11 cellular contexts compared by ENCODE assay signal in the genomic region with DNA sequence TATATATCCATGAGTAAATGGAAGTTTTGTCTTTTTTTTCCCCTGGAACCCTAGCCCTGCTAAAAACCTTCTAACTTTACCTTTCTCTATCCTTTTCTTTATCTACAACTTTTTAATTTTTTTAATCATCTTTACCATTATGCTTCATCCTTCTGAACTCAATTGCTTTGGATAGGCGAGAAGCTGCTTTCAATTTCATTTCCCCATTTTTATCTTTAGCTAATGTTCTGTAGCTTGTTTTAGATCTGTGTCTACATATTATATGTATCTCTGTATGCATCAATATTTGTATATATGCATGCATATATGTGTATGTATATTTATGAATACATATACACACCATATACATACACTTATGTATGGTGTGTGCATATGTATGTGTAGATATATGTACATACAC. TPM values are rescaled to one million over a fixed set of nuclear protein-coding genes. Genes with fewer than 3 reads are reported as not detected.
A peak's percentile ranks its signal among the peaks of the same experiment; 100 is the strongest.
DNase-seq lines count a peak whose midpoint lies in the region; ATAC-seq and TF ChIP-seq lines count a peak whose summit lies in the region.
"Had no signal": no experiment of that assay in that cellular context is flagged by ENCODE, and none has a peak within 500 bp of the region (broad histone marks: within the 10 kb centered on the region; RNA-seq: fewer than 3 reads in every experiment).

No MANE protein-coding gene starts in this region.

- H3K9me3 ChIP-seq in OCI-LY3 (ENCODE audit: insufficient read depth, low read length) (no peaks in the 10 kb centered on the region), PC-3 (ENCODE audit: low read length) (no peaks in the 10 kb centered on the region)

- in situ Hi-C loops in ACHN (cut with HindIII; ENCODE audit: low pct_ligation_motif_present, low pct_unique_long_range_greater_than_20kb, low sequenced_read_pairs), result no loop called here

- peak; percentile 61 for ATAC-seq in HG02678 (IDR thresholded peaks at IDR 0.05; ENCODE audit: unreplicated experiment)
- no peak for ATAC-seq in stimulated activated memory B cell treated with anti-CD40 and anti-IgM and Interleukin-4, amounts not matched to agents 10 μg/mL and 1 μg/mL and 100 μg/mL, for 72 hours
- no peak for ATAC-seq in PC-3
- no peak for ATAC-seq in GM19035 (IDR thresholded peaks at IDR 0.05; ENCODE audit: unreplicated experiment)

- H3K27ac Mint-ChIP-seq in activated naive CD4-positive, alpha-beta T cell treated with anti-CD3 and anti-CD28 coated beads for 36 hours, result peak overlapping the region; percentile 74
- peak overlapping the region; percentile 90 for H3K27ac Mint-ChIP-seq in stimulated activated memory B cell treated with anti-CD40 and anti-IgM and Interleukin-4, amounts not matched to agents 10 μg/mL and 1 μg/mL and 100 μg/mL, for 72 hours

- TF ChIP-seq CTCF in OCI-LY3 (IDR thresholded peaks at IDR 0.05; ENCODE audit: low read depth, low read length), result no peak
- TF ChIP-seq CTCF in PC-3 (conservative IDR thresholded peaks at IDR 0.05; ENCODE audit: low read depth, low read length), result no peak

- CTCF ChIA-PET in activated naive CD4-positive, alpha-beta T cell treated with anti-CD3 and anti-CD28 coated beads for 36 hours (lab: Charles Lee), result interaction anchor here (0.9 kb wide), 1 partner anchor 16 kb away, joined by 3 read pairs; no protein-coding TSS in a partner anchor
- CTCF ChIA-PET in PC-3 (lab: Charles Lee), result no interaction called here

- H3K36me3 ChIP-seq in OCI-LY3 (replicated peaks; ENCODE audit: low read depth, low read length), result peaks cover 44% of the 10 kb centered on the region
- no peaks in the 10 kb centered on the region for H3K36me3 ChIP-seq in PC-3 (ENCODE audit: low read depth, low read length)

- POLR2A ChIA-PET in PC-3 (lab: Charles Lee; ENCODE audit: unreplicated experiment), result no interaction called here

- no peak for DNase-seq in activated naive CD4-positive, alpha-beta T cell treated with anti-CD3 and anti-CD28 coated beads for 36 hours
- no peak for DNase-seq in activated naive CD4-positive, alpha-beta T cell treated with anti-CD3 and anti-CD28 coated beads, Interleukin-2, amount 50 U/mL, for 16 hours
- DNase-seq in ACHN, result no peak
- DNase-seq in PC-3, result no peak
- DNase-seq: activated CD4-positive, alpha-beta T cell treated with anti-CD3 and anti-CD28 coated beads for 4 hours; NCI-H1930 had no signal

- H4K20me1 ChIP-seq in OCI-LY3 (ENCODE audit: insufficient read depth, low read length) (peaks cover 17% of the 10 kb centered on the region), PC-3 (ENCODE audit: low read length) (no peaks in the 10 kb centered on the region)

- H3K27ac ChIP-seq in OCI-LY3 (ENCODE audit: low read length) (no peak overlapping the region), PC-3 (ENCODE audit: low read length) (no peak overlapping the region)

- H3K9me3 Mint-ChIP-seq in activated naive CD4-positive, alpha-beta T cell treated with anti-CD3 and anti-CD28 coated beads for 36 hours, result no peaks in the 10 kb centered on the region
- H3K9me3 Mint-ChIP-seq in stimulated activated memory B cell treated with anti-CD40 and anti-IgM and Interleukin-4, amounts not matched to agents 10 μg/mL and 1 μg/mL and 100 μg/mL, for 72 hours, result no peaks in the 10 kb centered on the region

- BruUV-seq in PC-3 (replicated peaks; lab: Mats Ljungman, UMichigan), result no TSS peak

- H3K4me2 ChIP-seq in OCI-LY3 (ENCODE audit: low read length) (peak overlapping the region; percentile 24; the same call in 1 of the 2 replicates), PC-3 (ENCODE audit: low read length) (no peak overlapping the region)

- H3F3A ChIP-seq in PC-3 (ENCODE audit: low read length, unreplicated experiment), result no peaks in the 10 kb centered on the region

- no peaks in the 10 kb centered on the region for H3K9me2 ChIP-seq in PC-3 (replicated peaks; ENCODE audit: low read length)

- H3K4me1 Mint-ChIP-seq in activated naive CD4-positive, alpha-beta T cell treated with anti-CD3 and anti-CD28 coated beads for 36 hours (ENCODE audit: low read depth), result peaks cover 80% of the 10 kb centered on the region
- peaks cover 57% of the 10 kb centered on the region for H3K4me1 Mint-ChIP-seq in stimulated activated memory B cell treated with anti-CD40 and anti-IgM and Interleukin-4, amounts not matched to agents 10 μg/mL and 1 μg/mL and 100 μg/mL, for 72 hours

- H3K4me3 ChIP-seq in OCI-LY3 (ENCODE audit: low read length) (no peak overlapping the region), PC-3 (ENCODE audit: low read length) (no peak overlapping the region)

- H3K9ac ChIP-seq in OCI-LY3 (ENCODE audit: low read length) (no peak overlapping the region), PC-3 (ENCODE audit: low read length) (no peak overlapping the region)

- H3K4me1 ChIP-seq in OCI-LY3 (ENCODE audit: low read length) (peaks cover 19% of the 10 kb centered on the region), PC-3 (ENCODE audit: insufficient read depth, low read length) (peaks cover 9% of the 10 kb centered on the region; the same call in 1 of the 2 replicates)

- H2AFZ ChIP-seq in OCI-LY3 (ENCODE audit: low read depth, low read length) (no peak overlapping the region), PC-3 (ENCODE audit: low read length) (no peak overlapping the region)

- no peak overlapping the region for H3K4me3 Mint-ChIP-seq in activated naive CD4-positive, alpha-beta T cell treated with anti-CD3 and anti-CD28 coated beads for 36 hours
- peak overlapping the region; percentile 63 for H3K4me3 Mint-ChIP-seq in stimulated activated memory B cell treated with anti-CD40 and anti-IgM and Interleukin-4, amounts not matched to agents 10 μg/mL and 1 μg/mL and 100 μg/mL, for 72 hours

- intact Hi-C loops in activated naive CD4-positive, alpha-beta T cell treated with anti-CD3 and anti-CD28 coated beads for 36 hours (cut with micrococcal nuclease), result no loop called here
- intact Hi-C loops in PC-3 (cut with micrococcal nuclease), result no loop called here

- H3K27me3 Mint-ChIP-seq in activated naive CD4-positive, alpha-beta T cell treated with anti-CD3 and anti-CD28 coated beads for 36 hours (ENCODE audit: low read depth), result no peaks in the 10 kb centered on the region
- no peaks in the 10 kb centered on the region for H3K27me3 Mint-ChIP-seq in stimulated activated memory B cell treated with anti-CD40 and anti-IgM and Interleukin-4, amounts not matched to agents 10 μg/mL and 1 μg/mL and 100 μg/mL, for 72 hours

- H3K79me2 ChIP-seq in OCI-LY3 (ENCODE audit: low read length) (no peaks in the 10 kb centered on the region), PC-3 (ENCODE audit: low read length) (no peaks in the 10 kb centered on the region)

- peaks cover 69% of the 10 kb centered on the region for H3K36me3 Mint-ChIP-seq in activated naive CD4-positive, alpha-beta T cell treated with anti-CD3 and anti-CD28 coated beads for 36 hours (ENCODE audit: low read depth)
- H3K36me3 Mint-ChIP-seq in stimulated activated memory B cell treated with anti-CD40 and anti-IgM and Interleukin-4, amounts not matched to agents 10 μg/mL and 1 μg/mL and 100 μg/mL, for 72 hours, result peaks cover 64% of the 10 kb centered on the region

- no peaks in the 10 kb centered on the region for H3K27me3 ChIP-seq in OCI-LY3 (ENCODE audit: low read depth, low read length)
- H3K27me3 ChIP-seq in PC-3 (ENCODE audit: low read length), result no peaks in the 10 kb centered on the region

RNA-seq across cellular contexts. Expression of a gene that starts 57.4 kb away (rescaled TPM):
- 100 to 1,000 TPM; 689 to 714 TPM for total RNA-seq in activated naive CD4-positive, alpha-beta T cell treated with anti-CD3 and anti-CD28 coated beads for 36 hours
- total RNA-seq in PC-3 (2014; rRNA removed), result 0.11 TPM in 1 of 2 replicates, not detected in the other
- total RNA-seq: HT-29 had no signal

Comparison
In these comparisons a context has a peak if more than half of its experiments do, and no peak if none do; other contexts are left out.
1. RNA of a gene that starts 57.4 kb away (total RNA-seq): 689 to 714 TPM in activated naive CD4-positive, alpha-beta T cell treated with anti-CD3 and anti-CD28 coated beads for 36 hours; 0.11 TPM in PC-3; every median in the first group is over 100 times any median in the second.